ENCODE assay signal across 8 cellular contexts in the genomic region with DNA sequence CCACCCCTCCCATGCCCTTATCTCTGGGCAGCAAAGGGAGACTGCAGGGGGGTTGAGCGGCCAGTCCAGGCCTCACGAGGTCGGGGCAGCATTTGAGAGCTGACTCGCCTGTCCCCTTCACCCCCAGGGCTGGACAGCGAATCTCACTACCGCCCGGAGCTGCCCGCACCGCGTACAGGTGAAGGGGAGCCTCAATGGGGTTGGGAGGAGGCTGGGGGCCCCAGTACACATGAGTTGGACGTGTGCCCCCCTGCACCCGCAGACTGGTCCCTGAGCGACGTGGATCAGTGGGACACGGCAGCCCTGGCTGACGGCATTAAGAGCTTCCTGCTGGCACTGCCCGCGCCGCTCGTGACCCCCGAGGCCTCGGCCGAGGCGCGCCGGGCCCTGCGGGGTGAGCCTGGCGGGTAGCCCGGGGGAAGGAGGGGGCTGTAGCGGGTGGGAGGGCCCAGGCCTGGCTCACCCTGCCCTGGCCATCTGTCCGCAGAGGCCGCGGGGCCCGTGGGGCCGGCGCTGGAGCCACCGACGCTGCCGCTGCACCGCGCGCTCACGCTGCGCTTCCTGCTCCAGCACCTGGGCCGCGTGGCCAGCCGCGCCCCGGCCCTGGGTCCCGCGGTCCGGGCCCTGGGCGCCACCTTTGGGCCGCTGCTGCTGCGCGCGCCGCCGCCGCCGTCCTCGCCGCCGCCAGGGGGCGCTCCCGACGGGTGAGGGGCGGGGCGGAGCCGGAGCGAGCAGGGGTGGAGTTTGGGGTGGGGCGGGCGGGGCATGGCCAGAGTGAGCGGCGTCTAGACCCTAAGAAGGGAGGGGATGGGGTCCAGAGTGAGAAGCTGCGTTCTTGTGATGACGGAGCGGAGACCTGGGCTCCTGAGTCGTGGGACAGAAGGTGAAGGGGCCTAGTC. TPM values are rescaled to one million over a fixed set of nuclear protein-coding genes. Genes with fewer than 3 reads are reported as not detected.
DNase-seq lines count a peak whose midpoint lies in the region; ATAC-seq and TF ChIP-seq lines count a peak whose summit lies in the region.

No MANE protein-coding gene starts in this region.

- peak overlapping the region; percentile 56 for H3K9ac ChIP-seq in HUES64 (ENCODE audit: low read depth, low read length)
- peak overlapping the region; percentile 37 for H3K9ac ChIP-seq in iPS-15b (ENCODE audit: low read depth, low read length)
- H3K9ac ChIP-seq in smooth muscle cell (ENCODE audit: low read depth), result no peak overlapping the region

- H3K79me2 ChIP-seq in smooth muscle cell (ENCODE audit: low read depth), result no peaks in the 10 kb centered on the region

- H3K4me3 ChIP-seq in HUES64 (ENCODE audit: low read length) (peak overlapping the region; percentile 34; the same call in 1 of the 2 replicates), iPS-15b (ENCODE audit: low read depth, low read length) (peak overlapping the region; percentile 55), smooth muscle cell (peak overlapping the region; percentile 29)

- H3K36me3 Mint-ChIP-seq in CD4-positive, alpha-beta T cell (ENCODE audit: low read depth), result peaks cover 23% of the 10 kb centered on the region
- H3K36me3 Mint-ChIP-seq in T-helper 17 cell (ENCODE audit: low read depth), result peaks cover 3% of the 10 kb centered on the region

- H3K4me1 ChIP-seq in HUES64 (ENCODE audit: insufficient read depth, low read length) (peaks cover 7% of the 10 kb centered on the region), iPS-15b (ENCODE audit: control insufficient read depth, insufficient read depth, low read length) (peaks cover 2% of the 10 kb centered on the region), smooth muscle cell (ENCODE audit: low read depth) (peaks cover 3% of the 10 kb centered on the region)

- POLR2A ChIA-PET in CD4-positive, alpha-beta T cell (lab: Charles Lee), result interaction anchor here (1.0 to 1.5 kb wide), 3 partner anchors 9 to 70 kb away, joined by 3 to 5 read pairs (median 3); no protein-coding TSS in a partner anchor

- peak; percentile 58 to 88 (median 78) for DNase-seq in CD4-positive, alpha-beta T cell
- DNase-seq in GM19240 (ENCODE audit: insufficient read length, low spot score) (peak; percentile 93), T-helper 17 cell (peak; percentile 79 to 90 (median 84)), astrocyte of the hippocampus (ENCODE audit: low read depth, low spot score) (peak; percentile 89), smooth muscle cell (lab: John Stamatoyannopoulos, UW; ENCODE audit: unreplicated experiment) (peak; percentile 16), H4 (ENCODE audit: low spot score) (no peak)

- no peak overlapping the region for H3K27ac ChIP-seq in CD4-positive, alpha-beta T cell (ENCODE audit: low read depth, low read length)
- H3K27ac ChIP-seq in HUES64 (ENCODE audit: low read depth, low read length) (no peak overlapping the region), smooth muscle cell (ENCODE audit: low read depth) (no peak overlapping the region)

- 26% methylated on average over 79 of the region's 79 CpGs for WGBS in HUES64
- WGBS in smooth muscle cell (ENCODE audit: low lambda C conversion rate), result 35% methylated on average over 71 of the region's 79 CpGs

- H3K4me1 Mint-ChIP-seq in CD4-positive, alpha-beta T cell (ENCODE audit: low read depth), result peaks cover 13% of the 10 kb centered on the region
- H3K4me1 Mint-ChIP-seq in T-helper 17 cell, result peaks cover 7% of the 10 kb centered on the region

- H3K36me3 ChIP-seq in HUES64 (ENCODE audit: insufficient read depth, low read length), result peaks cover 47% of the 10 kb centered on the region
- peaks cover 35% of the 10 kb centered on the region for H3K36me3 ChIP-seq in iPS-15b (ENCODE audit: control insufficient read depth, insufficient read depth, low read length)
- H3K36me3 ChIP-seq in smooth muscle cell (ENCODE audit: low read depth), result no peaks in the 10 kb centered on the region

- H3F3A ChIP-seq in smooth muscle cell (ENCODE audit: low read depth), result no peaks in the 10 kb centered on the region

- CTCF ChIA-PET in CD4-positive, alpha-beta T cell (lab: Charles Lee), result interaction anchor here (1.2 to 1.8 kb wide), 2 partner anchors 9 to 94 kb away, joined by 3 to 9 read pairs; a partner anchor contains a TSS

- H4K20me1 ChIP-seq in smooth muscle cell (ENCODE audit: low read depth), result peaks cover 23% of the 10 kb centered on the region

- intact Hi-C loops in CD4-positive, alpha-beta T cell (cut with DNase I, micrococcal nuclease), result loop anchor here (1.0 to 2.0 kb wide), 3 partner anchors 48 to 249 kb away; no protein-coding TSS in a partner anchor

- H2AFZ ChIP-seq in smooth muscle cell (ENCODE audit: low read depth), result no peak overlapping the region

- H3K27me3 Mint-ChIP-seq in CD4-positive, alpha-beta T cell, result no peaks in the 10 kb centered on the region
- no peaks in the 10 kb centered on the region for H3K27me3 Mint-ChIP-seq in T-helper 17 cell

- peak overlapping the region; percentile 33 for H3K27ac Mint-ChIP-seq in CD4-positive, alpha-beta T cell
- peak overlapping the region; percentile 32 for H3K27ac Mint-ChIP-seq in T-helper 17 cell

- H3K27me3 ChIP-seq in CD4-positive, alpha-beta T cell (ENCODE audit: control insufficient read depth, insufficient read depth, low read length), result no peaks in the 10 kb centered on the region
- H3K27me3 ChIP-seq in HUES64 (ENCODE audit: insufficient read depth, low read length), result no peaks in the 10 kb centered on the region
- H3K27me3 ChIP-seq in iPS-15b (ENCODE audit: control insufficient read depth, insufficient read depth, low read length), result no peaks in the 10 kb centered on the region
- no peaks in the 10 kb centered on the region for H3K27me3 ChIP-seq in smooth muscle cell (ENCODE audit: low read depth)

- no peak overlapping the region for H3K4me3 Mint-ChIP-seq in CD4-positive, alpha-beta T cell
- H3K4me3 Mint-ChIP-seq in T-helper 17 cell, result peak overlapping the region; percentile 73

- H3K9me3 ChIP-seq in CD4-positive, alpha-beta T cell (ENCODE audit: control insufficient read depth, low read length), result no peaks in the 10 kb centered on the region
- H3K9me3 ChIP-seq in HUES64 (ENCODE audit: insufficient read depth, low read depth, low read length) (no peaks in the 10 kb centered on the region), T-helper 17 cell (ENCODE audit: control insufficient read depth, low read length, poor library complexity, severe bottlenecking) (no peaks in the 10 kb centered on the region), iPS-15b (ENCODE audit: control insufficient read depth, insufficient read depth, low read length) (no peaks in the 10 kb centered on the region), smooth muscle cell (replicated peaks; ENCODE audit: low read depth) (no peaks in the 10 kb centered on the region)

- H3K9me3 Mint-ChIP-seq in CD4-positive, alpha-beta T cell, result no peaks in the 10 kb centered on the region

- peak overlapping the region; percentile 76 for H3K4me2 ChIP-seq in smooth muscle cell

- TF ChIP-seq CTCF in CD4-positive, alpha-beta T cell (IDR thresholded peaks at IDR 0.05), result peak; percentile 53
- peak; percentile 58 for TF ChIP-seq CTCF in smooth muscle cell (IDR thresholded peaks at IDR 0.05; ENCODE audit: borderline replicate concordance, insufficient read depth, poor library complexity, severe bottlenecking)

- peak; percentile 99 for ATAC-seq in CD4-positive, alpha-beta T cell (ENCODE audit: poor library complexity)
- ATAC-seq in T-helper 17 cell, result peak; percentile 99

RNA-seq across cellular contexts. Expression of a gene that starts 8.1 kb away (rescaled TPM):
- total RNA-seq in CD4-positive, alpha-beta T cell, result 1 to 10 TPM; 4.6 to 5.6 TPM
- polyA plus RNA-seq in HUES64 (2013, experiment 1 of 2), result 42.3 TPM
- polyA plus RNA-seq in HUES64 (2013, experiment 2 of 2), result 48.1 TPM
- total RNA-seq in T-helper 17 cell, result 1 to 10 TPM; 8.6 to 9.1 TPM
- total RNA-seq in smooth muscle cell, result 22.2 and 22.9 TPM in 2 replicates
- 37.1 and 50.1 TPM in 2 replicates for polyA plus RNA-seq in smooth muscle cell
- total RNA-seq in H4 (2014; rRNA removed; shearing (Covaris generic)), result 9.8 and 25.1 TPM in 2 replicates

RNA-seq across cellular contexts. Expression of a gene that starts 12.6 kb away (rescaled TPM):
- total RNA-seq in CD4-positive, alpha-beta T cell, result 10 to 100 TPM; 10.6 to 10.7 TPM
- 12.3 TPM for polyA plus RNA-seq in HUES64 (2013, experiment 1 of 2)
- 13.2 TPM for polyA plus RNA-seq in HUES64 (2013, experiment 2 of 2)
- total RNA-seq in T-helper 17 cell, result 10 to 100 TPM; 10.1 to 25.8 TPM
- total RNA-seq in smooth muscle cell, result 0.67 and 2.9 TPM in 2 replicates
- 0.64 and 0.87 TPM in 2 replicates for polyA plus RNA-seq in smooth muscle cell
- total RNA-seq in H4 (2014; rRNA removed; shearing (Covaris generic)), result 156 and 172 TPM in 2 replicates

RNA-seq across cellular contexts. Expression of a gene that starts 32.0 kb away (rescaled TPM):
- 1 to 10 TPM; 2.8 to 3.9 TPM for total RNA-seq in CD4-positive, alpha-beta T cell
- polyA plus RNA-seq in HUES64 (2013, experiment 1 of 2), result 25.7 TPM
- polyA plus RNA-seq in HUES64 (2013, experiment 2 of 2), result 25.9 TPM
- total RNA-seq in T-helper 17 cell (1 to 10 TPM; 3.8 TPM), smooth muscle cell (11.6 and 13.1 TPM in 2 replicates)
- 27.1 and 28.7 TPM in 2 replicates for polyA plus RNA-seq in smooth muscle cell
- total RNA-seq in H4 (2014; rRNA removed; shearing (Covaris generic)), result 17.7 and 30.9 TPM in 2 replicates

RNA-seq across cellular contexts. Expression of a gene that starts 42.8 kb away (rescaled TPM):
- 10 to 100 TPM; 28.9 to 31.2 TPM for total RNA-seq in CD4-positive, alpha-beta T cell
- polyA plus RNA-seq in HUES64 (2013, experiment 1 of 2), result 3.5 TPM
- polyA plus RNA-seq in HUES64 (2013, experiment 2 of 2), result 5.1 TPM
- total RNA-seq in T-helper 17 cell (10 to 100 TPM in 1 of 2 donors, 1 to 10 TPM in 1; 7.4 to 15.3 TPM), smooth muscle cell (1.4 and 4.9 TPM in 2 replicates)
- 3.6 and 3.7 TPM in 2 replicates for polyA plus RNA-seq in smooth muscle cell
- total RNA-seq in H4 (2014; rRNA removed; shearing (Covaris generic)), result 0.41 and 2.2 TPM in 2 replicates
